8 cellular contexts compared by ENCODE assay signal in genomic region chr1:47230692-47231313, GRCh38. TPM values are rescaled to one million over a fixed set of nuclear protein-coding genes. Genes with fewer than 3 reads are reported as not detected.
DNase-seq lines count a peak whose midpoint lies in the region; ATAC-seq and TF ChIP-seq lines count a peak whose summit lies in the region.
"Had no signal": no experiment of that assay in that cellular context is flagged by ENCODE, and none has a peak within 500 bp of the region (broad histone marks: within the 10 kb centered on the region; RNA-seq: fewer than 3 reads in every experiment).

No MANE protein-coding gene starts in this region.

- peak overlapping the region; percentile 76 for H3K4me2 ChIP-seq in GM23338

- H3K4me3 ChIP-seq in GM23338 (peak overlapping the region; percentile 53), iPS-15b (ENCODE audit: low read depth, low read length) (peak overlapping the region; percentile 1), foreskin fibroblast (ENCODE audit: low read depth in 1 of 2, low read length in 2 of 2) (no peak overlapping the region)

- H3K27me3 ChIP-seq in GM23338 (ENCODE audit: insufficient read depth) (peaks cover 100% of the 10 kb centered on the region), iPS-15b (ENCODE audit: control insufficient read depth, insufficient read depth, low read length) (peaks cover 98% of the 10 kb centered on the region)

- H3K27ac Mint-ChIP-seq in GM23338 (no peak overlapping the region), WTC11 (no peak overlapping the region)
- H3K27ac Mint-ChIP-seq in stimulated activated memory B cell treated with anti-CD40 and anti-IgM and Interleukin-4, amounts not matched to agents 10 μg/mL and 1 μg/mL and 100 μg/mL, for 72 hours: peak overlapping the region; percentile 60

- peaks cover 98% of the 10 kb centered on the region for H3K27me3 Mint-ChIP-seq in GM23338 (ENCODE audit: insufficient read depth, low read depth, poor library complexity)
- peaks cover 100% of the 10 kb centered on the region for H3K27me3 Mint-ChIP-seq in WTC11 (ENCODE audit: low read depth)
- peaks cover 65% of the 10 kb centered on the region for H3K27me3 Mint-ChIP-seq in stimulated activated memory B cell treated with anti-CD40 and anti-IgM and Interleukin-4, amounts not matched to agents 10 μg/mL and 1 μg/mL and 100 μg/mL, for 72 hours

- no peaks in the 10 kb centered on the region for H3K79me2 ChIP-seq in GM23338 (replicated peaks; ENCODE audit: insufficient read depth)

- DNase-seq in GM23338 (ENCODE audit: low spot score) (peak; percentile 73), WTC11 (ENCODE audit: low spot score) (no peak), RKO (ENCODE audit: low spot score) (no peak), foreskin fibroblast (no peak), NCI-H187 (lab: John Stamatoyannopoulos, UW) (no peak)
- DNase-seq: NCI-H510A had no signal

- peaks cover 65% of the 10 kb centered on the region for H3K4me1 Mint-ChIP-seq in GM23338
- H3K4me1 Mint-ChIP-seq in WTC11: peaks cover 71% of the 10 kb centered on the region
- H3K4me1 Mint-ChIP-seq in stimulated activated memory B cell treated with anti-CD40 and anti-IgM and Interleukin-4, amounts not matched to agents 10 μg/mL and 1 μg/mL and 100 μg/mL, for 72 hours: peaks cover 38% of the 10 kb centered on the region

- ATAC-seq in GM23338: peak; percentile 45
- peak; percentile 29 for ATAC-seq in WTC11
- no peak for ATAC-seq in stimulated activated memory B cell treated with anti-CD40 and anti-IgM and Interleukin-4, amounts not matched to agents 10 μg/mL and 1 μg/mL and 100 μg/mL, for 72 hours

- no peak overlapping the region for H2AFZ ChIP-seq in GM23338

- H3K4me1 ChIP-seq in GM23338 (ENCODE audit: insufficient read depth): peaks cover 74% of the 10 kb centered on the region
- H3K4me1 ChIP-seq in iPS-15b (ENCODE audit: control insufficient read depth, insufficient read depth, low read length): peaks cover 18% of the 10 kb centered on the region

- peaks cover 25% of the 10 kb centered on the region; the same call in 1 of the 2 replicates for H4K20me1 ChIP-seq in GM23338 (replicated peaks; ENCODE audit: insufficient read depth)

- no peaks in the 10 kb centered on the region for H3K9me2 ChIP-seq in GM23338 (ENCODE audit: insufficient read depth)

- CTCF ChIA-PET in WTC11 (lab: Charles Lee): interaction anchor here (1.0 to 1.5 kb wide), 4 partner anchors 34 to 207 kb away, joined by 3 to 13 read pairs (median 4); no protein-coding TSS in a partner anchor

- H3K9me3 Mint-ChIP-seq in GM23338 (0 out of 3 replicates have a peak, but pooled peaks cover 3% of the 10 kb centered on the region), WTC11 (no peaks in the 10 kb centered on the region)
- no peaks in the 10 kb centered on the region for H3K9me3 Mint-ChIP-seq in stimulated activated memory B cell treated with anti-CD40 and anti-IgM and Interleukin-4, amounts not matched to agents 10 μg/mL and 1 μg/mL and 100 μg/mL, for 72 hours

- H3K27ac ChIP-seq in GM23338 (ENCODE audit: low read depth): no peak overlapping the region

- no peaks in the 10 kb centered on the region for H3K36me3 Mint-ChIP-seq in GM23338 (ENCODE audit: low read depth)
- no peaks in the 10 kb centered on the region for H3K36me3 Mint-ChIP-seq in WTC11
- no peaks in the 10 kb centered on the region for H3K36me3 Mint-ChIP-seq in stimulated activated memory B cell treated with anti-CD40 and anti-IgM and Interleukin-4, amounts not matched to agents 10 μg/mL and 1 μg/mL and 100 μg/mL, for 72 hours

- H3K36me3 ChIP-seq in GM23338 (ENCODE audit: insufficient read depth) (no peaks in the 10 kb centered on the region), iPS-15b (ENCODE audit: control insufficient read depth, insufficient read depth, low read length) (no peaks in the 10 kb centered on the region)

- H3F3A ChIP-seq in GM23338 (replicated peaks; ENCODE audit: low read depth): peaks cover 24% of the 10 kb centered on the region

- H3K9me3 ChIP-seq in iPS-15b (ENCODE audit: control insufficient read depth, insufficient read depth, low read length): no peaks in the 10 kb centered on the region

- peak overlapping the region; percentile 71 for H3K4me3 Mint-ChIP-seq in GM23338
- peak overlapping the region; percentile 69 for H3K4me3 Mint-ChIP-seq in WTC11
- peak overlapping the region; percentile 25 for H3K4me3 Mint-ChIP-seq in stimulated activated memory B cell treated with anti-CD40 and anti-IgM and Interleukin-4, amounts not matched to agents 10 μg/mL and 1 μg/mL and 100 μg/mL, for 72 hours

- POLR2A ChIA-PET in WTC11 (lab: Charles Lee): no interaction called here

- H3K9ac ChIP-seq in iPS-15b (ENCODE audit: low read depth, low read length): no peak overlapping the region

- TF ChIP-seq CTCF in GM23338 (conservative IDR thresholded peaks at IDR 0.05; ENCODE audit: low read depth in 2 of 2) (no peak), WTC11 (IDR thresholded peaks at IDR 0.05) (no peak), foreskin fibroblast (IDR thresholded peaks at IDR 0.05; ENCODE audit: low read depth, low read length) (no peak)

TF ChIP-seq in GM23338, 12 proteins besides CTCF, POLR2A, EP300 and RAD21 (continues in another document):
- TF ChIP-seq CREB1 (CRISPR knock-in tag; IDR thresholded peaks at IDR 0.05; ENCODE audit: low read depth): no peak
- no peak for TF ChIP-seq ZNF331 (CRISPR knock-in tag; IDR thresholded peaks at IDR 0.05; ENCODE audit: low read depth)
- TF ChIP-seq JUNB (IDR thresholded peaks at IDR 0.05; ENCODE audit: unreplicated experiment): no peak
- no peak for TF ChIP-seq ETS1 (IDR thresholded peaks at IDR 0.05)
- no peak for TF ChIP-seq POLR2AphosphoS5 (IDR thresholded peaks at IDR 0.05; ENCODE audit: low read depth)
- TF ChIP-seq ZNF114 (CRISPR knock-in tag; IDR thresholded peaks at IDR 0.05): no peak
- TF ChIP-seq NANOG (IDR thresholded peaks at IDR 0.05; ENCODE audit: borderline replicate concordance): peak; percentile 79

TF ChIP-seq in WTC11, 78 proteins besides CTCF, POLR2A, EP300 and RAD21:
- TF ChIP-seq CDX4 (CRISPR knock-in tag; IDR thresholded peaks at IDR 0.05; ENCODE audit: borderline replicate concordance): no peak
- TF ChIP-seq KAT7 (CRISPR knock-in tag; IDR thresholded peaks at IDR 0.05; ENCODE audit: borderline replicate concordance): no peak
- no peak for TF ChIP-seq ESRRA (CRISPR knock-in tag; IDR thresholded peaks at IDR 0.05; ENCODE audit: borderline replicate concordance)
- TF ChIP-seq ZNF512 (CRISPR knock-in tag; IDR thresholded peaks at IDR 0.05; ENCODE audit: borderline replicate concordance): no peak
- TF ChIP-seq CREB1 (CRISPR knock-in tag; IDR thresholded peaks at IDR 0.05): no peak
- TF ChIP-seq E2F5 (CRISPR knock-in tag; IDR thresholded peaks at IDR 0.05): 0 out of 2 replicates have a peak, but pooled peaks have one; percentile 31
- TF ChIP-seq FOXP1 (CRISPR knock-in tag; IDR thresholded peaks at IDR 0.05; ENCODE audit: borderline replicate concordance): 0 out of 2 replicates have a peak, but pooled peaks have one; percentile 9
- no peak for TF ChIP-seq ZBTB43 (CRISPR knock-in tag; IDR thresholded peaks at IDR 0.05)

RNA-seq across cellular contexts. Expression of gene TAL1, which starts 1.2 kb away (rescaled TPM):
- not detected in 2 replicates for total RNA-seq in GM23338 (2014; rRNA removed; shearing (Covaris generic))
- polyA plus RNA-seq in GM23338 (2016; fragmentation: Nextera tagmentation; extraction: Ambion mirVana): not detected in 2 replicates
- total RNA-seq in WTC11 (2021): 0.41 to 0.63 TPM (median 0.57 TPM) in 3 replicates

RNA-seq across cellular contexts. Expression of gene PDZK1IP1, which starts 41.0 kb away (rescaled TPM):
- total RNA-seq in GM23338 (2014; rRNA removed; shearing (Covaris generic)): not detected in 2 replicates
- not detected in 2 replicates for polyA plus RNA-seq in GM23338 (2016; fragmentation: Nextera tagmentation; extraction: Ambion mirVana)
- total RNA-seq in WTC11 (2021): not detected in 3 replicates

Comparison
In these comparisons a context has a peak if more than half of its experiments do, and no peak if none do; other contexts are left out.
1. H3K4me3 ChIP-seq: peak in GM23338 (single experiment) and iPS-15b (single experiment); none in foreskin fibroblast (0 of 2).
2. Peak in every context shown above with its lines, with median percentiles within 50 percentile points of each other: H3K4me3 Mint-ChIP-seq.